12 cellular contexts compared by ENCODE assay signal in the genomic region with DNA sequence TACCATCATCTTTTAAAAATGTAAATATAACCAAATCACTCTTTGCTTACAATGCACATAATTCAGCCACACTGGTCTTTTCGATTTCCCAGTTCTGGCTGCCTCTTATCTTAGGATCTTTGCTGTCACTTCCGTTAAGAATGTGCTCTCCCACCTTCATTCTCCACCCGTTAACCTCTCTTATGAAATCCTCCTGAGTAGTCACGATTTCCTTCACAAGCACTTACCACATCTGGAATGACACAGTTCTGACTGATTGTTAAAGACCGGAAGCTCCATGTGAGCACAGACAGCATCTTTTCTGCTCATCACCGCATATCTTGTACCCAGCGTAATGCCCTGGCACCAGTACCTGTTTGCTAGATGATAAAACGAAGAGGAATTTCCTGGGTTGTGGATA.
DNase-seq lines count a peak whose midpoint lies in the region; ATAC-seq and TF ChIP-seq lines count a peak whose summit lies in the region.
"Had no signal": no experiment of that assay in that cellular context is flagged by ENCODE, and none has a peak within 500 bp of the region (broad histone marks: within the 10 kb centered on the region; RNA-seq: fewer than 3 reads in every experiment).

No MANE protein-coding gene starts in this region.

- TF ChIP-seq CTCF in fibroblast of villous mesenchyme (IDR thresholded peaks at IDR 0.05; ENCODE audit: insufficient read depth, low read depth, low read length) (no peak), mesothelial cell of epicardium (IDR thresholded peaks at IDR 0.05; ENCODE audit: unreplicated experiment) (no peak)

- no peaks in the 10 kb centered on the region for H3K79me2 ChIP-seq in ACC112 (ENCODE audit: control insufficient read depth, insufficient read depth, low read length, unreplicated experiment)

- H3K9me3 Mint-ChIP-seq in mesothelial cell of epicardium: no peaks in the 10 kb centered on the region
- H3K9me3 Mint-ChIP-seq: activated T-helper 17 cell treated with anti-CD3 and anti-CD28 coated beads, Interleukin-2, amount 50 U/mL, for 72 hours had no signal

- peaks cover 44% of the 10 kb centered on the region for H3K4me1 ChIP-seq in ACC112 (ENCODE audit: control insufficient read depth, insufficient read depth, low read length, unreplicated experiment)
- H3K4me1 ChIP-seq: upper lobe of left lung had no signal

- peaks cover 10% of the 10 kb centered on the region for H3K36me3 Mint-ChIP-seq in mesothelial cell of epicardium

- peak; percentile 80 for ATAC-seq in SK-N-SH treated with all-trans-retinoic acid at 6 μM for 48 hours
- ATAC-seq: activated T-helper 17 cell treated with anti-CD3 and anti-CD28 coated beads, Interleukin-2, amount 50 U/mL, for 72 hours had no signal

- H3K27ac ChIP-seq in ACC112 (ENCODE audit: low read depth, low read length): peak overlapping the region; percentile 86
- H3K27ac ChIP-seq: C4-2B, upper lobe of left lung had no signal

- H2AFZ ChIP-seq in ACC112 (ENCODE audit: low read length, unreplicated experiment): no peak overlapping the region

- DNase-seq in HS-27A (ENCODE audit: low read depth): peak; percentile 54
- DNase-seq in fibroblast of villous mesenchyme (ENCODE audit: low read depth): peak; percentile 99
- DNase-seq in NK-92 treated with Interleukin-12 subunit alpha and Interleukin-12 subunit beta, amount 100 ng/mL, for 24 hours (lab: John Stamatoyannopoulos, UW): no peak
- no peak for DNase-seq in epidermal melanocyte (ENCODE audit: insufficient read length, low spot score)
- no peak for DNase-seq in mesothelial cell of epicardium (ENCODE audit: low spot score in 2 of 2, unreplicated experiment in 2 of 2)
- no peak for DNase-seq in HUDEP-2 (lab: John Stamatoyannopoulos, UW; ENCODE audit: unreplicated experiment in 76 of 76)
- DNase-seq: Karpas-422, upper lobe of left lung had no signal

- H3K4me1 Mint-ChIP-seq in mesothelial cell of epicardium: peaks cover 3% of the 10 kb centered on the region
- H3K4me1 Mint-ChIP-seq: activated T-helper 17 cell treated with anti-CD3 and anti-CD28 coated beads, Interleukin-2, amount 50 U/mL, for 72 hours had no signal

- H3K27me3 ChIP-seq in ACC112 (ENCODE audit: insufficient read depth, low read length): no peaks in the 10 kb centered on the region
- H3K27me3 ChIP-seq: upper lobe of left lung had no signal

- H3K4me3 ChIP-seq in ACC112 (ENCODE audit: low read depth, low read length): no peak overlapping the region
- H3K4me3 ChIP-seq in fibroblast of villous mesenchyme (ENCODE audit: low read depth, low read length): no peak overlapping the region
- H3K4me3 ChIP-seq: upper lobe of left lung had no signal

- H3K27ac Mint-ChIP-seq in mesothelial cell of epicardium: no peak overlapping the region
- H3K27ac Mint-ChIP-seq: activated T-helper 17 cell treated with anti-CD3 and anti-CD28 coated beads, Interleukin-2, amount 50 U/mL, for 72 hours had no signal

- peaks cover 9% of the 10 kb centered on the region; the same call in 1 of the 2 replicates for H3K36me3 ChIP-seq in ACC112 (ENCODE audit: insufficient read depth, low read length)

- no peaks in the 10 kb centered on the region for H3K27me3 Mint-ChIP-seq in mesothelial cell of epicardium (ENCODE audit: low read depth)
- H3K27me3 Mint-ChIP-seq: activated T-helper 17 cell treated with anti-CD3 and anti-CD28 coated beads, Interleukin-2, amount 50 U/mL, for 72 hours had no signal

- H3K4me3 Mint-ChIP-seq in mesothelial cell of epicardium: no peak overlapping the region
- H3K4me3 Mint-ChIP-seq: activated T-helper 17 cell treated with anti-CD3 and anti-CD28 coated beads, Interleukin-2, amount 50 U/mL, for 72 hours had no signal

TF ChIP-seq in SK-N-SH treated with all-trans-retinoic acid at 6 μM for 48 hours, 23 proteins besides CTCF, POLR2A, EP300 and RAD21:
- TF ChIP-seq TCF4 (CRISPR knock-in tag; IDR thresholded peaks at IDR 0.05; ENCODE audit: borderline replicate concordance) (no peak), ESRRG (CRISPR knock-in tag; IDR thresholded peaks at IDR 0.05) (no peak), TOX (CRISPR knock-in tag; IDR thresholded peaks at IDR 0.05; ENCODE audit: borderline replicate concordance) (no peak), CSDC2 (CRISPR knock-in tag; IDR thresholded peaks at IDR 0.05) (no peak), ISL1 (CRISPR knock-in tag; IDR thresholded peaks at IDR 0.05) (no peak), ZNF565 (CRISPR knock-in tag; conservative IDR thresholded peaks at IDR 0.05; ENCODE audit: low read depth) (no peak), ARNTL (CRISPR knock-in tag; IDR thresholded peaks at IDR 0.05; ENCODE audit: borderline replicate concordance, low read depth) (no peak), OSR1 (CRISPR knock-in tag; IDR thresholded peaks at IDR 0.05) (no peak), GLIS3 (CRISPR knock-in tag; IDR thresholded peaks at IDR 0.05) (no peak), ZNF70 (CRISPR knock-in tag; IDR thresholded peaks at IDR 0.05) (no peak), BACH2 (CRISPR knock-in tag; IDR thresholded peaks at IDR 0.05; ENCODE audit: borderline replicate concordance) (no peak), SNAI2 (CRISPR knock-in tag; IDR thresholded peaks at IDR 0.05) (no peak), PPARA (CRISPR knock-in tag; IDR thresholded peaks at IDR 0.05; ENCODE audit: borderline replicate concordance) (no peak), ZFP30 (CRISPR knock-in tag; IDR thresholded peaks at IDR 0.05) (no peak), ZFP3 (CRISPR knock-in tag; IDR thresholded peaks at IDR 0.05) (no peak)
- TF ChIP-seq, protein P1, sequence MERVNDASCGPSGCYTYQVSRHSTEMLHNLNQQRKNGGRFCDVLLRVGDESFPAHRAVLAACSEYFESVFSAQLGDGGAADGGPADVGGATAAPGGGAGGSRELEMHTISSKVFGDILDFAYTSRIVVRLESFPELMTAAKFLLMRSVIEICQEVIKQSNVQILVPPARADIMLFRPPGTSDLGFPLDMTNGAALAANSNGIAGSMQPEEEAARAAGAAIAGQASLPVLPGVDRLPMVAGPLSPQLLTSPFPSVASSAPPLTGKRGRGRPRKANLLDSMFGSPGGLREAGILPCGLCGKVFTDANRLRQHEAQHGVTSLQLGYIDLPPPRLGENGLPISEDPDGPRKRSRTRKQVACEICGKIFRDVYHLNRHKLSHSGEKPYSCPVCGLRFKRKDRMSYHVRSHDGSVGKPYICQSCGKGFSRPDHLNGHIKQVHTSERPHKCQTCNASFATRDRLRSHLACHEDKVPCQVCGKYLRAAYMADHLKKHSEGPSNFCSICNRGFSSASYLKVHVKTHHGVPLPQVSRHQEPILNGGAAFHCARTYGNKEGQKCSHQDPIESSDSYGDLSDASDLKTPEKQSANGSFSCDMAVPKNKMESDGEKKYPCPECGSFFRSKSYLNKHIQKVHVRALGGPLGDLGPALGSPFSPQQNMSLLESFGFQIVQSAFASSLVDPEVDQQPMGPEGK (CRISPR knock-in tag; IDR thresholded peaks at IDR 0.05; ENCODE audit: borderline replicate concordance): no peak
- TF ChIP-seq, protein P2, sequence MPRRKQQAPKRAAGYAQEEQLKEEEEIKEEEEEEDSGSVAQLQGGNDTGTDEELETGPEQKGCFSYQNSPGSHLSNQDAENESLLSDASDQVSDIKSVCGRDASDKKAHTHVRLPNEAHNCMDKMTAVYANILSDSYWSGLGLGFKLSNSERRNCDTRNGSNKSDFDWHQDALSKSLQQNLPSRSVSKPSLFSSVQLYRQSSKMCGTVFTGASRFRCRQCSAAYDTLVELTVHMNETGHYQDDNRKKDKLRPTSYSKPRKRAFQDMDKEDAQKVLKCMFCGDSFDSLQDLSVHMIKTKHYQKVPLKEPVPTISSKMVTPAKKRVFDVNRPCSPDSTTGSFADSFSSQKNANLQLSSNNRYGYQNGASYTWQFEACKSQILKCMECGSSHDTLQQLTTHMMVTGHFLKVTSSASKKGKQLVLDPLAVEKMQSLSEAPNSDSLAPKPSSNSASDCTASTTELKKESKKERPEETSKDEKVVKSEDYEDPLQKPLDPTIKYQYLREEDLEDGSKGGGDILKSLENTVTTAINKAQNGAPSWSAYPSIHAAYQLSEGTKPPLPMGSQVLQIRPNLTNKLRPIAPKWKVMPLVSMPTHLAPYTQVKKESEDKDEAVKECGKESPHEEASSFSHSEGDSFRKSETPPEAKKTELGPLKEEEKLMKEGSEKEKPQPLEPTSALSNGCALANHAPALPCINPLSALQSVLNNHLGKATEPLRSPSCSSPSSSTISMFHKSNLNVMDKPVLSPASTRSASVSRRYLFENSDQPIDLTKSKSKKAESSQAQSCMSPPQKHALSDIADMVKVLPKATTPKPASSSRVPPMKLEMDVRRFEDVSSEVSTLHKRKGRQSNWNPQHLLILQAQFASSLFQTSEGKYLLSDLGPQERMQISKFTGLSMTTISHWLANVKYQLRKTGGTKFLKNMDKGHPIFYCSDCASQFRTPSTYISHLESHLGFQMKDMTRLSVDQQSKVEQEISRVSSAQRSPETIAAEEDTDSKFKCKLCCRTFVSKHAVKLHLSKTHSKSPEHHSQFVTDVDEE (CRISPR knock-in tag; IDR thresholded peaks at IDR 0.05): no peak

Comparison
In these comparisons a context has a peak if more than half of its experiments do, and no peak if none do; other contexts are left out.
1. DNase-seq: peak in HS-27A (single experiment) and fibroblast of villous mesenchyme (single experiment); none in NK-92 treated with Interleukin-12 subunit alpha and Interleukin-12 subunit beta, amount 100 ng/mL, for 24 hours (single experiment), epidermal melanocyte (single experiment), mesothelial cell of epicardium (0 of 2) and HUDEP-2 (0 of 76).